2 cellular contexts compared by ENCODE assay signal in genomic region chr3:12769761-12770160, GRCh38.
TF ChIP-seq lines count a peak whose summit lies in the region.

No MANE protein-coding gene starts in this region.

TF ChIP-seq in HepG2, 621 proteins besides CTCF, POLR2A, EP300 and RAD21:
- TF ChIP-seq SRSF1 (optimal IDR thresholded peaks at IDR 0.05; ENCODE audit: low read depth, low read length): no peak
- TF ChIP-seq KDM2A (CRISPR knock-in tag; IDR thresholded peaks at IDR 0.05; ENCODE audit: borderline replicate concordance, low read depth): no peak
- TF ChIP-seq ONECUT2 (CRISPR knock-in tag; IDR thresholded peaks at IDR 0.05): no peak
- peak; percentile 28; the same call in 1 of the 2 replicates for TF ChIP-seq ZNF768 (CRISPR knock-in tag; IDR thresholded peaks at IDR 0.05)
- no peak for TF ChIP-seq GLI4 (CRISPR knock-in tag; IDR thresholded peaks at IDR 0.05; ENCODE audit: borderline replicate concordance)

TF ChIP-seq in K562, 482 proteins besides CTCF, POLR2A, EP300 and RAD21:
- TF ChIP-seq RBM25 (IDR thresholded peaks at IDR 0.05; ENCODE audit: low read depth, low read length, severe bottlenecking) (peak; percentile 96), KDM1A (IDR thresholded peaks at IDR 0.05) (peak; percentile 49 to 68), BCOR (IDR thresholded peaks at IDR 0.05) (peak; percentile 90), EGR1 (conservative IDR thresholded peaks at IDR 0.05) (no peak), SMARCA4 (IDR thresholded peaks at IDR 0.05) (no peak), SMARCA5 (IDR thresholded peaks at IDR 0.05) (peak; percentile 64), ZFP36 (IDR thresholded peaks at IDR 0.05; ENCODE audit: low read depth, low read length, partially characterized antibody) (peak; percentile 72), ADNP (tag; IDR thresholded peaks at IDR 0.05) (peak; percentile 74), HDAC2 (IDR thresholded peaks at IDR 0.05) (peak; percentile 18; the same call in 1 of the 2 replicates), RCOR1 (IDR thresholded peaks at IDR 0.05; ENCODE audit: borderline replicate concordance in 1 of 2, low read depth in 2 of 2, low read length in 2 of 2) (0 out of 4 replicates have a peak, but pooled peaks of 1 of the 2 experiments have one; percentile 10)
TF ChIP-seq in K562: peak in this region for 8.
